In the genomic region with DNA sequence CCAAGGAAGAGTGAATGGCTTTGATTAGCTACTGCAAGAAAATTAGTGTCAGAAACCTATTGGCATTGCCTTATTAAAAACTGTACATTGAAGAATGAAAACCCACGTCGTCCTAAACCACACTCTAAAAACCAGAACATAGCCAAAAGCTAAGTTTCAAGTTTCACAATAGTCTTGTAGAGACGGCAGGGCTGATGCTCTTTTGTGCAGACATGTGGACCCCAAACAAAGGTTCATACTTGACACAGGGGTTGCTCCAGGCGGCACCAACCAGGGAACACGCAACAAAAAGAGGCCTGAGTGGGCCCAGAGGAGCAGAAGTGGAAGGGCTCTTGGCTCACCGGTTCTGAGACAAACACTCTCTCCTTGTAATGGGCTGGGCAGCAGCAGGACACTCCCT, we compare ENCODE assay signal across 1 cellular context.
TF ChIP-seq lines count a peak whose summit lies in the region.

No MANE protein-coding gene starts in this region.

TF ChIP-seq in GM23338, 12 proteins besides CTCF, POLR2A, EP300 and RAD21 (continued from another document):
- TF ChIP-seq, protein P1, sequence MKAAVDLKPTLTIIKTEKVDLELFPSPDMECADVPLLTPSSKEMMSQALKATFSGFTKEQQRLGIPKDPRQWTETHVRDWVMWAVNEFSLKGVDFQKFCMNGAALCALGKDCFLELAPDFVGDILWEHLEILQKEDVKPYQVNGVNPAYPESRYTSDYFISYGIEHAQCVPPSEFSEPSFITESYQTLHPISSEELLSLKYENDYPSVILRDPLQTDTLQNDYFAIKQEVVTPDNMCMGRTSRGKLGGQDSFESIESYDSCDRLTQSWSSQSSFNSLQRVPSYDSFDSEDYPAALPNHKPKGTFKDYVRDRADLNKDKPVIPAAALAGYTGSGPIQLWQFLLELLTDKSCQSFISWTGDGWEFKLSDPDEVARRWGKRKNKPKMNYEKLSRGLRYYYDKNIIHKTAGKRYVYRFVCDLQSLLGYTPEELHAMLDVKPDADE (IDR thresholded peaks at IDR 0.05), result no peak
- TF ChIP-seq STAT1 (IDR thresholded peaks at IDR 0.05; ENCODE audit: unreplicated experiment) (no peak), CREB1 (CRISPR knock-in tag; IDR thresholded peaks at IDR 0.05; ENCODE audit: low read depth) (no peak), ZNF331 (CRISPR knock-in tag; IDR thresholded peaks at IDR 0.05; ENCODE audit: low read depth) (no peak), ZNF114 (CRISPR knock-in tag; IDR thresholded peaks at IDR 0.05) (no peak), POLR2AphosphoS5 (IDR thresholded peaks at IDR 0.05; ENCODE audit: low read depth) (no peak), NANOG (IDR thresholded peaks at IDR 0.05; ENCODE audit: borderline replicate concordance) (no peak), EZH2 (IDR thresholded peaks at IDR 0.05; ENCODE audit: low read depth, unreplicated experiment) (no peak), JUNB (IDR thresholded peaks at IDR 0.05; ENCODE audit: unreplicated experiment) (no peak)
- TF ChIP-seq, protein P2, sequence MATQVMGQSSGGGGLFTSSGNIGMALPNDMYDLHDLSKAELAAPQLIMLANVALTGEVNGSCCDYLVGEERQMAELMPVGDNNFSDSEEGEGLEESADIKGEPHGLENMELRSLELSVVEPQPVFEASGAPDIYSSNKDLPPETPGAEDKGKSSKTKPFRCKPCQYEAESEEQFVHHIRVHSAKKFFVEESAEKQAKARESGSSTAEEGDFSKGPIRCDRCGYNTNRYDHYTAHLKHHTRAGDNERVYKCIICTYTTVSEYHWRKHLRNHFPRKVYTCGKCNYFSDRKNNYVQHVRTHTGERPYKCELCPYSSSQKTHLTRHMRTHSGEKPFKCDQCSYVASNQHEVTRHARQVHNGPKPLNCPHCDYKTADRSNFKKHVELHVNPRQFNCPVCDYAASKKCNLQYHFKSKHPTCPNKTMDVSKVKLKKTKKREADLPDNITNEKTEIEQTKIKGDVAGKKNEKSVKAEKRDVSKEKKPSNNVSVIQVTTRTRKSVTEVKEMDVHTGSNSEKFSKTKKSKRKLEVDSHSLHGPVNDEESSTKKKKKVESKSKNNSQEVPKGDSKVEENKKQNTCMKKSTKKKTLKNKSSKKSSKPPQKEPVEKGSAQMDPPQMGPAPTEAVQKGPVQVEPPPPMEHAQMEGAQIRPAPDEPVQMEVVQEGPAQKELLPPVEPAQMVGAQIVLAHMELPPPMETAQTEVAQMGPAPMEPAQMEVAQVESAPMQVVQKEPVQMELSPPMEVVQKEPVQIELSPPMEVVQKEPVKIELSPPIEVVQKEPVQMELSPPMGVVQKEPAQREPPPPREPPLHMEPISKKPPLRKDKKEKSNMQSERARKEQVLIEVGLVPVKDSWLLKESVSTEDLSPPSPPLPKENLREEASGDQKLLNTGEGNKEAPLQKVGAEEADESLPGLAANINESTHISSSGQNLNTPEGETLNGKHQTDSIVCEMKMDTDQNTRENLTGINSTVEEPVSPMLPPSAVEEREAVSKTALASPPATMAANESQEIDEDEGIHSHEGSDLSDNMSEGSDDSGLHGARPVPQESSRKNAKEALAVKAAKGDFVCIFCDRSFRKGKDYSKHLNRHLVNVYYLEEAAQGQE (IDR thresholded peaks at IDR 0.05; ENCODE audit: unreplicated experiment), result no peak
